Comparison of ENCODE assay signal across 18 cellular contexts in genomic region chr2:29275186-29275585, GRCh38.
DNase-seq lines count a peak whose midpoint lies in the region; ATAC-seq, FAIRE-seq and TF ChIP-seq lines count a peak whose summit lies in the region.
"Had no signal": no experiment of that assay in that cellular context is flagged by ENCODE, and none has a peak within 500 bp of the region (broad histone marks: within the 10 kb centered on the region; RNA-seq: fewer than 3 reads in every experiment).

No MANE protein-coding gene starts in this region.

- H3K36me3 ChIP-seq in bronchial epithelial cell (ENCODE audit: control insufficient read depth, insufficient read depth, low read length) = no peaks in the 10 kb centered on the region
- H3K36me3 ChIP-seq in mesendoderm (ENCODE audit: control insufficient read depth, insufficient read depth, low read length) = no peaks in the 10 kb centered on the region
- H3K36me3 ChIP-seq in sigmoid colon = no peaks in the 10 kb centered on the region
- H3K36me3 ChIP-seq in left lung = no peaks in the 10 kb centered on the region
- H3K36me3 ChIP-seq in mesenchymal stem cell (ENCODE audit: control insufficient read depth in 1 of 2, insufficient read depth in 2 of 2, low read depth in 1 of 2, low read length in 2 of 2) = no peaks in the 10 kb centered on the region
- H3K36me3 ChIP-seq in osteoblast (ENCODE audit: insufficient read depth, low read length) = no peaks in the 10 kb centered on the region
- H3K36me3 ChIP-seq: HAP-1 had no signal

- H3K79me2 ChIP-seq in mesendoderm (ENCODE audit: control insufficient read depth, insufficient read depth, low read length) = no peaks in the 10 kb centered on the region
- H3K79me2 ChIP-seq in osteoblast (ENCODE audit: insufficient read depth, low read length) = no peaks in the 10 kb centered on the region

- no peak for TF ChIP-seq EP300 in sigmoid colon (IDR thresholded peaks at IDR 0.05)

- intact Hi-C loops in sigmoid colon (cut with DNase I) (no loop called here), left lung (cut with DNase I) (no loop called here)

- no peak overlapping the region for H3K56ac ChIP-seq in mesendoderm (ENCODE audit: low read length)

- no peak overlapping the region for H2BK12ac ChIP-seq in mesenchymal stem cell (ENCODE audit: low read length in 2 of 2)

- H2BK15ac ChIP-seq in mesendoderm (replicated peaks; ENCODE audit: low read depth) = no peak overlapping the region
- H2BK15ac ChIP-seq in mesenchymal stem cell (ENCODE audit: low read depth, poor library complexity, severe bottlenecking) = no peak overlapping the region

- H3K27ac ChIP-seq in mesendoderm (ENCODE audit: low read depth, low read length) (no peak overlapping the region), sigmoid colon (no peak overlapping the region), left lung (no peak overlapping the region), mesenchymal stem cell (ENCODE audit: low read length, poor library complexity, severe bottlenecking) (no peak overlapping the region), osteoblast (ENCODE audit: low read depth, low read length) (no peak overlapping the region)

- no CpG with 5 or more reads among the region's 4 CpGs for whole genome bisulfite sequencing in mesendoderm (ENCODE audit: extremely low coverage, insufficient coverage, low lambda C conversion rate)
- WGBS in sigmoid colon, 2 donors = 90 to 91% methylated on average over 4 of the region's 4 CpGs
- 73% methylated on average over 4 of the region's 4 CpGs for WGBS in mesenchymal stem cell

- no peak overlapping the region for H3K18ac ChIP-seq in mesendoderm (ENCODE audit: low read length)
- no peak overlapping the region for H3K18ac ChIP-seq in mesenchymal stem cell (ENCODE audit: low read depth in 1 of 2, low read length in 2 of 2)

- H3K27me3 ChIP-seq in bronchial epithelial cell (ENCODE audit: control insufficient read depth, insufficient read depth, low read length) (peaks cover 4% of the 10 kb centered on the region), mesendoderm (ENCODE audit: insufficient read depth, low read length, poor library complexity) (no peaks in the 10 kb centered on the region), sigmoid colon (no peaks in the 10 kb centered on the region), left lung (peaks cover 0 to 4% of the 10 kb centered on the region in 2 donors), mesenchymal stem cell (ENCODE audit: control insufficient read depth in 1 of 2, insufficient read depth in 1 of 2, low read length in 2 of 2) (peaks cover 22 to 57% of the 10 kb centered on the region in 2 experiments), osteoblast (ENCODE audit: insufficient read depth, low read length) (peaks cover 22% of the 10 kb centered on the region)

- H2BK5ac ChIP-seq in mesendoderm (ENCODE audit: low read length) (no peak overlapping the region), mesenchymal stem cell (ENCODE audit: low read depth, low read length, poor library complexity, severe bottlenecking) (no peak overlapping the region)

- no peak for ATAC-seq in left lung
- ATAC-seq: CD8-positive, alpha-beta T cell had no signal

- H3K4me2 ChIP-seq in mesendoderm (ENCODE audit: low read length) = no peak overlapping the region
- no peak overlapping the region for H3K4me2 ChIP-seq in mesenchymal stem cell (ENCODE audit: low read length, poor library complexity, severe bottlenecking)
- H3K4me2 ChIP-seq in osteoblast (ENCODE audit: insufficient read depth, low read length) = no peak overlapping the region

- H3K23ac ChIP-seq in mesendoderm (ENCODE audit: low read length) (peak overlapping the region; percentile 6), mesenchymal stem cell (ENCODE audit: low read length in 2 of 2) (no peak overlapping the region)

- H4K91ac ChIP-seq in mesenchymal stem cell (ENCODE audit: low read length) = no peak overlapping the region

- H4K8ac ChIP-seq in mesendoderm (ENCODE audit: low read depth, low read length) (no peak overlapping the region), mesenchymal stem cell (ENCODE audit: low read length) (no peak overlapping the region)

- peak; percentile 92 for FAIRE-seq in bronchial epithelial cell (lab: Jason Lieb, UNC)
- FAIRE-seq: G401.6, GM12892, H54 had no signal

- H3K4me3 ChIP-seq in bronchial epithelial cell (ENCODE audit: low read depth, low read length) = no peak overlapping the region
- no peak overlapping the region for H3K4me3 ChIP-seq in mesendoderm (ENCODE audit: low read length)
- no peak overlapping the region for H3K4me3 ChIP-seq in sigmoid colon
- H3K4me3 ChIP-seq in left lung = no peak overlapping the region
- no peak overlapping the region for H3K4me3 ChIP-seq in mesenchymal stem cell (ENCODE audit: insufficient read depth in 1 of 2, low read depth in 1 of 2, low read length in 2 of 2)
- no peak overlapping the region for H3K4me3 ChIP-seq in osteoblast (ENCODE audit: insufficient read depth, low read length)
- H3K4me3 ChIP-seq: HAP-1 had no signal

- TF ChIP-seq CTCF in bronchial epithelial cell (IDR thresholded peaks at IDR 0.05; ENCODE audit: insufficient read depth, low read length, severe bottlenecking) (no peak), sigmoid colon (IDR thresholded peaks at IDR 0.05) (no peak), left lung (IDR thresholded peaks at IDR 0.05) (no peak), osteoblast (IDR thresholded peaks at IDR 0.05; ENCODE audit: extremely low read depth, low read depth, low read length) (no peak)

- H2AFZ ChIP-seq in mesenchymal stem cell (ENCODE audit: low read depth, low read length) = no peak overlapping the region
- H2AFZ ChIP-seq in osteoblast (ENCODE audit: low read length) = no peak overlapping the region

- no peak for TF ChIP-seq POLR2A in sigmoid colon (IDR thresholded peaks at IDR 0.05)

- H3K4me1 ChIP-seq in mesendoderm (ENCODE audit: control insufficient read depth, low read depth, low read length) (peaks cover 6% of the 10 kb centered on the region), sigmoid colon (no peaks in the 10 kb centered on the region), left lung (no peaks in the 10 kb centered on the region), mesenchymal stem cell (ENCODE audit: control insufficient read depth, insufficient read depth, low read depth, low read length) (no peaks in the 10 kb centered on the region), osteoblast (ENCODE audit: insufficient read depth, low read length) (no peaks in the 10 kb centered on the region)
- H3K4me1 ChIP-seq: Caco-2, HAP-1 had no signal

- no peaks in the 10 kb centered on the region for H3K9me3 ChIP-seq in sigmoid colon
- H3K9me3 ChIP-seq in left lung = no peaks in the 10 kb centered on the region
- H3K9me3 ChIP-seq in mesenchymal stem cell (ENCODE audit: control insufficient read depth, low read length) = no peaks in the 10 kb centered on the region
- no peaks in the 10 kb centered on the region for H3K9me3 ChIP-seq in osteoblast (ENCODE audit: low read depth, low read length)
- H3K9me3 ChIP-seq: Caco-2, HAP-1 had no signal

- no peaks in the 10 kb centered on the region for H3K79me1 ChIP-seq in mesendoderm (ENCODE audit: low read length)
- H3K79me1 ChIP-seq in mesenchymal stem cell (replicated peaks; ENCODE audit: low read length, poor library complexity, severe bottlenecking) = no peaks in the 10 kb centered on the region

- H3K9ac ChIP-seq in mesendoderm (ENCODE audit: low read length) = no peak overlapping the region
- H3K9ac ChIP-seq in mesenchymal stem cell (ENCODE audit: low read length) = no peak overlapping the region

- H2BK120ac ChIP-seq in mesendoderm (ENCODE audit: low read depth, low read length) (no peak overlapping the region), mesenchymal stem cell (ENCODE audit: low read depth, low read length) (no peak overlapping the region)

- H3K4ac ChIP-seq in mesendoderm (ENCODE audit: low read depth, low read length) (no peak overlapping the region), mesenchymal stem cell (ENCODE audit: low read depth in 1 of 2, low read length in 2 of 2) (no peak overlapping the region)

- DNase-seq in bronchial epithelial cell (ENCODE audit: low read depth) = no peak
- DNase-seq in mesendoderm = no peak
- peak; percentile 14 for DNase-seq in sigmoid colon
- no peak for DNase-seq in left lung
- no peak for DNase-seq in mesenchymal stem cell
- no peak for DNase-seq in osteoblast (ENCODE audit: insufficient read length, low spot score, missing footprints)
- DNase-seq: C1 segment of cervical spinal cord; Caco-2; CD4-positive, CD25-positive, alpha-beta regulatory T cell; CD8-positive, alpha-beta T cell; DMS153; DND-41; GOT3; HFFc6 had no signal

- no peak overlapping the region for H4K5ac ChIP-seq in mesendoderm (ENCODE audit: low read length)

- H3K14ac ChIP-seq in mesenchymal stem cell (ENCODE audit: low read length in 2 of 2) = no peak overlapping the region

- no peaks in the 10 kb centered on the region for H4K20me1 ChIP-seq in osteoblast (ENCODE audit: insufficient read depth, low read length)

- H2AK5ac ChIP-seq in mesendoderm (ENCODE audit: low read length) (no peak overlapping the region), mesenchymal stem cell (ENCODE audit: low read length, severe bottlenecking) (no peak overlapping the region)
